In the genomic region with DNA sequence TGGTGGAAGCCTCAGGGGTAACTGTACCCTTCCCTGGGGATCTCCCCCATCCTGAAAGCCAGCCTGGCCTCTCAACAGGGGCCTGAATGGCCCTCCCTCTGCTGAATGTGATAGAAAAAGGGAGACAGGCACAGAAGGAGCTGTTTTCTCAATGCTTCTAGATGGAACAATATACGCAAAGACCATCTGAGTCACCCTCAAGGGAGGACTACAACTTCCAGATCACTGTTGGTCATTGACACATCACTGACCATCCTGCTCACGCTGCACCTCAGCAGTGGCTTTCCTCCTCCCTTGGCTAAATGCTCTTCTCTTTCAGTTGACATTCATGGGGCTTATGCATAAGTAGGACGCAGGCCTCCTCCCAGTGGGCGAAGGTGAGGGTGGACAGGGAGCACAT, we compare ENCODE assay signal across 17 cellular contexts.
DNase-seq lines count a peak whose midpoint lies in the region; ATAC-seq and TF ChIP-seq lines count a peak whose summit lies in the region.
"Had no signal": no experiment of that assay in that cellular context is flagged by ENCODE, and none has a peak within 500 bp of the region (broad histone marks: within the 10 kb centered on the region; RNA-seq: fewer than 3 reads in every experiment).

No MANE protein-coding gene starts in this region.

- H3K4me2 ChIP-seq in mesenchymal stem cell (ENCODE audit: low read length, poor library complexity, severe bottlenecking) = no peak overlapping the region

- H2BK5ac ChIP-seq in mesenchymal stem cell (ENCODE audit: low read depth, low read length, poor library complexity, severe bottlenecking) = no peak overlapping the region

- no peak overlapping the region for H4K91ac ChIP-seq in mesenchymal stem cell (ENCODE audit: low read length)

- TF ChIP-seq CTCF in choroid plexus epithelial cell (conservative IDR thresholded peaks at IDR 0.05; ENCODE audit: low read depth, low read length) = no peak
- no peak for TF ChIP-seq CTCF in gastrocnemius medialis (IDR thresholded peaks at IDR 0.05 in 4 of 5, conservative IDR thresholded peaks at IDR 0.05 in 1 of 5)

- H3K9me3 ChIP-seq in mesenchymal stem cell (ENCODE audit: control insufficient read depth, low read length) (no peaks in the 10 kb centered on the region), gastrocnemius medialis (no peaks in the 10 kb centered on the region)
- H3K9me3 ChIP-seq: BE2C, SJCRH30 had no signal

- H3K4ac ChIP-seq in mesenchymal stem cell (ENCODE audit: low read depth in 1 of 2, low read length in 2 of 2) = no peak overlapping the region

- no peak overlapping the region for H3K14ac ChIP-seq in mesenchymal stem cell (ENCODE audit: low read length in 2 of 2)

- H2BK12ac ChIP-seq in mesenchymal stem cell (ENCODE audit: low read length in 2 of 2) = no peak overlapping the region

- DNase-seq in AG20443 (ENCODE audit: low spot score) (peak; percentile 25), LHCN-M2 (ENCODE audit: low read depth) (peak; percentile 17), choroid plexus epithelial cell (ENCODE audit: low read depth) (peak; percentile 28), mesenchymal stem cell (peak; percentile 22), gastrocnemius medialis (no peak), COR-L47 (lab: John Stamatoyannopoulos, UW) (no peak)
- DNase-seq: BE2C; CD8-positive, alpha-beta T cell; MV-4-11; NCI-H1417 treated with DMSO at 0.1 percent for 48 hours; NCI-H1930; NCI-H526 treated with DMSO at 0.1 percent for 48 hours; RPMI8226; SJCRH30 had no signal

- peak overlapping the region; percentile 42 for H3K9ac ChIP-seq in mesenchymal stem cell (ENCODE audit: low read length)

- no peak for ATAC-seq in gastrocnemius medialis
- ATAC-seq in GM21786 (IDR thresholded peaks at IDR 0.05; ENCODE audit: unreplicated experiment) = no peak
- ATAC-seq in SK-N-SH treated with all-trans-retinoic acid at 6 μM for 48 hours = no peak
- ATAC-seq: CD8-positive, alpha-beta T cell had no signal

- no peak overlapping the region for H3K18ac ChIP-seq in mesenchymal stem cell (ENCODE audit: low read depth in 1 of 2, low read length in 2 of 2)

- H3K27ac ChIP-seq in mesenchymal stem cell (ENCODE audit: low read length, poor library complexity, severe bottlenecking) (no peak overlapping the region), gastrocnemius medialis (no peak overlapping the region)
- H3K27ac ChIP-seq: 22Rv1, SJCRH30 had no signal

- intact Hi-C loops in gastrocnemius medialis (cut with DNase I; ENCODE audit: low total_unique reads) = no loop called here

- H2AFZ ChIP-seq in mesenchymal stem cell (ENCODE audit: low read depth, low read length) = no peak overlapping the region

- H3K79me1 ChIP-seq in mesenchymal stem cell (replicated peaks; ENCODE audit: low read length, poor library complexity, severe bottlenecking) = no peaks in the 10 kb centered on the region

- H4K8ac ChIP-seq in mesenchymal stem cell (ENCODE audit: low read length) = no peak overlapping the region

- H3K36me3 ChIP-seq in mesenchymal stem cell (ENCODE audit: control insufficient read depth in 1 of 2, insufficient read depth in 2 of 2, low read depth in 1 of 2, low read length in 2 of 2) (no peaks in the 10 kb centered on the region), gastrocnemius medialis (no peaks in the 10 kb centered on the region)
- H3K36me3 ChIP-seq: BE2C, SJCRH30 had no signal

- H2AK5ac ChIP-seq in mesenchymal stem cell (ENCODE audit: low read length, severe bottlenecking) = no peak overlapping the region

- 81% methylated on average over 4 of the region's 4 CpGs for WGBS in mesenchymal stem cell

- H3K4me3 ChIP-seq in choroid plexus epithelial cell (ENCODE audit: low read depth, low read length) (no peak overlapping the region), mesenchymal stem cell (ENCODE audit: insufficient read depth in 1 of 2, low read depth in 1 of 2, low read length in 2 of 2) (peak overlapping the region in 1 of 2 experiments; percentile 21), gastrocnemius medialis (no peak overlapping the region)
- H3K4me3 ChIP-seq: SJCRH30 had no signal

- no peak overlapping the region for H3K23ac ChIP-seq in mesenchymal stem cell (ENCODE audit: low read length in 2 of 2)

- no peak for TF ChIP-seq POLR2A in gastrocnemius medialis (IDR thresholded peaks at IDR 0.05)

- in situ Hi-C loops in gastrocnemius medialis (cut with MboI; ENCODE audit: low sequenced_read_pairs in 4 of 4) = no loop called here

- no peak overlapping the region for H2BK120ac ChIP-seq in mesenchymal stem cell (ENCODE audit: low read depth, low read length)

- H3K4me1 ChIP-seq in mesenchymal stem cell (ENCODE audit: control insufficient read depth, insufficient read depth, low read depth, low read length) = peaks cover 17% of the 10 kb centered on the region
- H3K4me1 ChIP-seq in gastrocnemius medialis = no peaks in the 10 kb centered on the region

- no peak overlapping the region for H2BK15ac ChIP-seq in mesenchymal stem cell (ENCODE audit: low read depth, poor library complexity, severe bottlenecking)

- H3K27me3 ChIP-seq in mesenchymal stem cell (ENCODE audit: control insufficient read depth in 1 of 2, insufficient read depth in 1 of 2, low read length in 2 of 2) (no peaks in the 10 kb centered on the region), gastrocnemius medialis (no peaks in the 10 kb centered on the region)
- H3K27me3 ChIP-seq: BE2C, SJCRH30 had no signal

TF ChIP-seq in SK-N-SH treated with all-trans-retinoic acid at 6 μM for 48 hours, 23 proteins besides CTCF, POLR2A, EP300 and RAD21:
- TF ChIP-seq POU6F1 (CRISPR knock-in tag; IDR thresholded peaks at IDR 0.05; ENCODE audit: borderline replicate concordance, low read depth) = no peak
- no peak for TF ChIP-seq ZC3H10 (CRISPR knock-in tag; IDR thresholded peaks at IDR 0.05)
- no peak for TF ChIP-seq ISL1 (CRISPR knock-in tag; IDR thresholded peaks at IDR 0.05)
- no peak for TF ChIP-seq ZNF565 (CRISPR knock-in tag; conservative IDR thresholded peaks at IDR 0.05; ENCODE audit: low read depth)
- TF ChIP-seq GLIS3 (CRISPR knock-in tag; IDR thresholded peaks at IDR 0.05) = no peak
- no peak for TF ChIP-seq OSR1 (CRISPR knock-in tag; IDR thresholded peaks at IDR 0.05)
- no peak for TF ChIP-seq ZNF8 (CRISPR knock-in tag; IDR thresholded peaks at IDR 0.05)
- TF ChIP-seq ZNF70 (CRISPR knock-in tag; IDR thresholded peaks at IDR 0.05) = no peak
- TF ChIP-seq ARNTL (CRISPR knock-in tag; IDR thresholded peaks at IDR 0.05; ENCODE audit: borderline replicate concordance, low read depth) = no peak

Comparison
In these comparisons a context has a peak if more than half of its experiments do, and no peak if none do; other contexts are left out.
1. DNase-seq: peak in AG20443 (single experiment), LHCN-M2 (single experiment), choroid plexus epithelial cell (single experiment) and mesenchymal stem cell (single experiment); none in gastrocnemius medialis (0 of 2) and COR-L47 (single experiment).